ENCODE assay signal across 16 cellular contexts in the genomic region with DNA sequence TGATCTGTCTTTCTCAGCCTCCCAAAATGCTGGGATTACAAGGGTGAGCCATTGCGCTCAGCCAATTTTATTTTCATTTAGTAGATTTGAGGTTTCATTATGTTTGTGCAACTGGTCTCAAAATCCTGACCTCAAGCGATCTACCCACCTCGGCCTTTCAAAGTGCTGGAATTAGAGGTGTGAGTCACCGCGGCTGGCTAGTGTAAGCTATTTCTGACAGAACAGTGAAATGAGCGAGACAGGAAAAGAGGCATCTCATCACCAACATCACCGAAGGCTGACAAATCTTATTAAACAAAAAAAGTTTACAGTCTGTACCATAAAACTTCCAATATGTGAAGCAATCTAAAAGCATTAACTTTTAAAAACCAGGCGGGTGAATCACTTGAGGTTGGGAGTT. TPM values are rescaled to one million over a fixed set of nuclear protein-coding genes. Genes with fewer than 3 reads are reported as not detected.
A peak's percentile ranks its signal among the peaks of the same experiment; 100 is the strongest.
DNase-seq lines count a peak whose midpoint lies in the region; ATAC-seq and TF ChIP-seq lines count a peak whose summit lies in the region.
"Had no signal": no experiment of that assay in that cellular context is flagged by ENCODE, and none has a peak within 500 bp of the region (broad histone marks: within the 10 kb centered on the region; RNA-seq: fewer than 3 reads in every experiment).

No MANE protein-coding gene starts in this region.

- H3K4ac ChIP-seq in trophoblast cell (ENCODE audit: low read depth, low read length) = no peak overlapping the region

- intact Hi-C loops in PC-3 (cut with micrococcal nuclease) (no loop called here), ovary (cut with DNase I) (no loop called here), thyroid gland (cut with DNase I) (no loop called here), Right ventricle myocardium superior (cut with DNase I) (no loop called here)

- H4K12ac ChIP-seq in trophoblast cell (ENCODE audit: low read depth, low read length) = no peak overlapping the region

- POLR2A ChIA-PET in PC-3 (lab: Charles Lee; ENCODE audit: unreplicated experiment) = no interaction called here

- H3K79me1 ChIP-seq in trophoblast cell (ENCODE audit: low read length) = peaks cover 17% of the 10 kb centered on the region

- no peak for TF ChIP-seq EP300 in ovary (IDR thresholded peaks at IDR 0.05)

- H3K27ac ChIP-seq in PC-3 (ENCODE audit: low read length) = peak overlapping the region; percentile 52
- no peak overlapping the region for H3K27ac ChIP-seq in fibroblast of lung (ENCODE audit: insufficient read depth, low read length)
- peak overlapping the region; percentile 85 for H3K27ac ChIP-seq in trophoblast cell (ENCODE audit: low read depth, low read length)
- no peak overlapping the region for H3K27ac ChIP-seq in ovary
- no peak overlapping the region for H3K27ac ChIP-seq in thyroid gland

- H3K14ac ChIP-seq in trophoblast cell (ENCODE audit: low read length) = no peak overlapping the region

- no CpG with 5 or more reads among the region's 8 CpGs for WGBS in trophoblast cell (ENCODE audit: extremely low coverage, insufficient coverage, insufficient read length)
- 88 to 96% (median 95%) methylated on average over 8 of the region's 8 CpGs for WGBS in ovary, 3 donors
- 95% methylated on average over 8 of the region's 8 CpGs for WGBS in thyroid gland, 2 donors

- peak; percentile 98 for ATAC-seq in PC-3
- ATAC-seq in Right ventricle myocardium superior (ENCODE audit: poor library complexity) = no peak
- ATAC-seq: esophagus mucosa; stimulated activated naive CD8-positive, alpha-beta T cell treated with anti-CD3 and anti-CD28 coated beads, Interleukin-15, Interleukin-2, amounts not matched to agents 100 U/mL and 50 U/mL, for 24 hours had no signal

- CTCF ChIA-PET in PC-3 (lab: Charles Lee) = no interaction called here

- H3K9ac ChIP-seq in PC-3 (ENCODE audit: low read length) (no peak overlapping the region), fibroblast of lung (ENCODE audit: insufficient read depth, low read length) (no peak overlapping the region), trophoblast cell (ENCODE audit: low read length) (no peak overlapping the region)

- peaks cover 12% of the 10 kb centered on the region; the same call in 1 of the 2 replicates for H3K36me3 ChIP-seq in PC-3 (ENCODE audit: low read depth, low read length)
- H3K36me3 ChIP-seq in fibroblast of lung (ENCODE audit: control insufficient read depth, insufficient read depth, low read length) = no peaks in the 10 kb centered on the region
- peaks cover 0 to 10% of the 10 kb centered on the region in 2 experiments for H3K36me3 ChIP-seq in trophoblast cell (ENCODE audit: control insufficient read depth in 1 of 2, insufficient read depth in 2 of 2, low read length in 2 of 2)
- H3K36me3 ChIP-seq in ovary = no peaks in the 10 kb centered on the region
- H3K36me3 ChIP-seq in thyroid gland = no peaks in the 10 kb centered on the region

- H3K4me2 ChIP-seq in PC-3 (ENCODE audit: low read length) (0 out of 2 replicates have a peak overlapping the region, but pooled peaks have one; percentile 3), fibroblast of lung (ENCODE audit: extremely low read depth, insufficient read depth, low read length) (no peak overlapping the region), trophoblast cell (ENCODE audit: low read length) (no peak overlapping the region)

- no TSS peak for BruUV-seq in PC-3 (replicated peaks; lab: Mats Ljungman, UMichigan)

- H3K9me3 ChIP-seq in PC-3 (ENCODE audit: low read length) (no peaks in the 10 kb centered on the region), fibroblast of lung (ENCODE audit: control insufficient read depth, insufficient read depth, low read depth, low read length) (no peaks in the 10 kb centered on the region), trophoblast cell (ENCODE audit: insufficient read depth, low read depth, low read length) (no peaks in the 10 kb centered on the region), ovary (no peaks in the 10 kb centered on the region), thyroid gland (no peaks in the 10 kb centered on the region)

- peak overlapping the region; percentile 61 for H2BK12ac ChIP-seq in trophoblast cell (ENCODE audit: low read length)

- no peak for TF ChIP-seq POLR2A in ovary (IDR thresholded peaks at IDR 0.05)
- TF ChIP-seq POLR2A in thyroid gland (IDR thresholded peaks at IDR 0.05) = no peak

- H4K20me1 ChIP-seq in PC-3 (ENCODE audit: low read length) = no peaks in the 10 kb centered on the region
- H4K20me1 ChIP-seq in fibroblast of lung (ENCODE audit: control insufficient read depth, extremely low read depth, insufficient read depth, low read length) = no peaks in the 10 kb centered on the region

- H3K27me3 ChIP-seq in PC-3 (ENCODE audit: low read length) = no peaks in the 10 kb centered on the region
- no peaks in the 10 kb centered on the region for H3K27me3 ChIP-seq in fibroblast of lung (ENCODE audit: control insufficient read depth, insufficient read depth, low read length)
- no peaks in the 10 kb centered on the region for H3K27me3 ChIP-seq in trophoblast cell (ENCODE audit: insufficient read depth, low read length)
- no peaks in the 10 kb centered on the region for H3K27me3 ChIP-seq in ovary
- no peaks in the 10 kb centered on the region for H3K27me3 ChIP-seq in thyroid gland

- H3F3A ChIP-seq in PC-3 (ENCODE audit: low read length, unreplicated experiment) = no peaks in the 10 kb centered on the region

- H3K9me2 ChIP-seq in PC-3 (replicated peaks; ENCODE audit: low read length) = no peaks in the 10 kb centered on the region

- DNase-seq in H4 (ENCODE audit: low spot score) (peak; percentile 91), PC-3 (peak; percentile 84), fibroblast of lung (ENCODE audit: low read depth in 2 of 2) (peak; percentile 51 to 86), trophoblast cell (peak; percentile 24 to 46), cerebellar cortex (ENCODE audit: low spot score) (no peak), ovary (no peak), thyroid gland (no peak), Right ventricle myocardium superior (no peak)
- DNase-seq: activated gamma-delta T cell treated with Interleukin-2 at 50 U/mL for 16 hours; central memory CD4-positive, alpha-beta T cell; GOT3; Karpas-422; NCI-H2171; stimulated activated CD4-positive, alpha-beta T cell treated with anti-CD3 and anti-CD28 coated beads, Interleukin-4, amount 100 ng/mL, for 4 hours; stimulated activated naive CD8-positive, alpha-beta T cell treated with anti-CD3 and anti-CD28 coated beads, Interleukin-15, Interleukin-2, amounts not matched to agents 100 U/mL and 50 U/mL, for 24 hours had no signal

- no peak overlapping the region for H3K18ac ChIP-seq in trophoblast cell (ENCODE audit: low read length)

- no peak overlapping the region for H4K8ac ChIP-seq in trophoblast cell (ENCODE audit: low read depth, low read length)

- no peak overlapping the region for H2AK5ac ChIP-seq in trophoblast cell (ENCODE audit: low read length)

- H4K91ac ChIP-seq in trophoblast cell (ENCODE audit: low read depth, low read length) = no peak overlapping the region

- H3K23ac ChIP-seq in trophoblast cell (ENCODE audit: low read length) = no peak overlapping the region

- H3K4me1 ChIP-seq in PC-3 (ENCODE audit: insufficient read depth, low read length) = peaks cover 29% of the 10 kb centered on the region
- no peaks in the 10 kb centered on the region for H3K4me1 ChIP-seq in fibroblast of lung (ENCODE audit: control insufficient read depth, extremely low read depth, insufficient read depth, low read length)
- H3K4me1 ChIP-seq in trophoblast cell (ENCODE audit: control insufficient read depth in 1 of 2, insufficient read depth in 2 of 2, low read length in 2 of 2) = peaks cover 29 to 46% of the 10 kb centered on the region in 2 experiments
- no peaks in the 10 kb centered on the region for H3K4me1 ChIP-seq in ovary (ENCODE audit: insufficient read depth)
- no peaks in the 10 kb centered on the region for H3K4me1 ChIP-seq in thyroid gland

- H3K4me3 ChIP-seq in PC-3 (ENCODE audit: low read length) = no peak overlapping the region
- H3K4me3 ChIP-seq in fibroblast of lung (replicated peaks in 1 of 4; ENCODE audit: control extremely low read depth in 1 of 4, insufficient read depth in 1 of 4, low read depth in 3 of 4, low read length in 4 of 4) = no peak overlapping the region
- no peak overlapping the region for H3K4me3 ChIP-seq in trophoblast cell (ENCODE audit: low read depth, low read length)
- no peak overlapping the region for H3K4me3 ChIP-seq in ovary
- H3K4me3 ChIP-seq in thyroid gland (replicated peaks in 1 of 3) = no peak overlapping the region

- H2BK120ac ChIP-seq in trophoblast cell (ENCODE audit: insufficient read depth, low read length, poor library complexity) = no peak overlapping the region

- no peak overlapping the region for H2AFZ ChIP-seq in PC-3 (ENCODE audit: low read length)
- no peak overlapping the region for H2AFZ ChIP-seq in fibroblast of lung (ENCODE audit: low read length)
- no peak overlapping the region for H2AFZ ChIP-seq in trophoblast cell (ENCODE audit: insufficient read depth, low read length, poor library complexity)

- TF ChIP-seq CTCF in PC-3 (conservative IDR thresholded peaks at IDR 0.05; ENCODE audit: low read depth, low read length) (no peak), fibroblast of lung (conservative IDR thresholded peaks at IDR 0.05 in 1 of 2, IDR thresholded peaks at IDR 0.05 in 1 of 2; ENCODE audit: low read depth in 1 of 2, low read length in 2 of 2) (no peak), ovary (IDR thresholded peaks at IDR 0.05) (no peak), thyroid gland (IDR thresholded peaks at IDR 0.05) (no peak)

- peaks cover 55% of the 10 kb centered on the region for H3K79me2 ChIP-seq in PC-3 (ENCODE audit: low read length)
- no peaks in the 10 kb centered on the region for H3K79me2 ChIP-seq in fibroblast of lung (ENCODE audit: control insufficient read depth, insufficient read depth, low read length)
- peaks cover 2% of the 10 kb centered on the region for H3K79me2 ChIP-seq in trophoblast cell (ENCODE audit: control insufficient read depth, insufficient read depth, low read length, poor library complexity)

- peak overlapping the region; percentile 43 for H2BK5ac ChIP-seq in trophoblast cell (ENCODE audit: low read depth, low read length, poor library complexity)

RNA-seq across cellular contexts. Expression of gene ZNF888, which starts 12.2 kb away (rescaled TPM):
- 7.3 and 7.6 TPM in 2 replicates for total RNA-seq in H4 (2014; rRNA removed; shearing (Covaris generic))
- total RNA-seq in PC-3 (2014; rRNA removed) (5.2 and 5.4 TPM in 2 replicates), fibroblast of lung (2.6 and 4.3 TPM in 2 replicates), ovary (1 to 10 TPM; 3.4 to 7.9 (median 4.5) TPM), thyroid gland (1 to 10 TPM; 3.3 to 8.3 (median 6.8) TPM), Right ventricle myocardium superior (1.7 TPM)
- polyA plus RNA-seq in fibroblast of lung (1.6 and 2.4 TPM in 2 replicates), ovary (1 to 10 TPM; 2.6 to 3.3 TPM)
- polyA plus RNA-seq in fibroblast of lung (2012) = 1.8 and 2.4 TPM in 2 replicates
- polyA minus RNA-seq in fibroblast of lung (ENCODE audit: low replicate concordance) = 1.1 TPM in 1 of 2 replicates, not detected in the other
- polyA plus RNA-seq in trophoblast cell (2013) = 9.6 and 9.8 TPM in 2 replicates

RNA-seq across cellular contexts. Expression of gene ZNF816, which starts 27.2 kb away (rescaled TPM):
- 15.5 and 17.1 TPM in 2 replicates for total RNA-seq in H4 (2014; rRNA removed; shearing (Covaris generic))
- total RNA-seq in PC-3 (2014; rRNA removed) (7.6 and 10.2 TPM in 2 replicates), fibroblast of lung (10.1 and 10.3 TPM in 2 replicates), ovary (10 to 100 TPM in 4 of 7 donors, 1 to 10 TPM in 3; 3.9 to 15.1 (median 11.5) TPM), thyroid gland (10 to 100 TPM in 2 of 4 donors, 1 to 10 TPM in 2; 6.3 to 17.5 (median 12.2) TPM), Right ventricle myocardium superior (4.7 TPM)
- polyA plus RNA-seq in fibroblast of lung (2.9 and 3.1 TPM in 2 replicates), ovary (1 to 10 TPM; 5.2 to 8.7 TPM)
- polyA plus RNA-seq in fibroblast of lung (2012) = 2.5 and 3.6 TPM in 2 replicates
- 0.41 TPM in 1 of 2 replicates, not detected in the other for polyA minus RNA-seq in fibroblast of lung (ENCODE audit: low replicate concordance)
- polyA plus RNA-seq in trophoblast cell (2013) = 20.5 and 21.0 TPM in 2 replicates

RNA-seq across cellular contexts. Expression of gene ZNF320, which starts 38.0 kb away (rescaled TPM):
- 5.0 and 6.8 TPM in 2 replicates for total RNA-seq in H4 (2014; rRNA removed; shearing (Covaris generic))
- 7.7 and 10.6 TPM in 2 replicates for total RNA-seq in PC-3 (2014; rRNA removed)
- total RNA-seq in fibroblast of lung = 14.6 and 19.7 TPM in 2 replicates
- polyA plus RNA-seq in fibroblast of lung = 3.6 and 8.5 TPM in 2 replicates
- 3.0 and 3.6 TPM in 2 replicates for polyA plus RNA-seq in fibroblast of lung (2012)
- 4.1 and 9.7 TPM in 2 replicates for polyA minus RNA-seq in fibroblast of lung (ENCODE audit: low replicate concordance)
- 10.1 and 13.4 TPM in 2 replicates for polyA plus RNA-seq in trophoblast cell (2013)
- 10 to 100 TPM; 10.7 to 28.5 (median 12.2) TPM for total RNA-seq in ovary
- polyA plus RNA-seq in ovary = 10 to 100 TPM in 1 of 2 donors, 1 to 10 TPM in 1; 9.3 to 10.4 TPM
- total RNA-seq in thyroid gland = 10 to 100 TPM; 24.6 to 33.5 (median 27.5) TPM
- total RNA-seq in Right ventricle myocardium superior = 7.7 TPM

Comparison
In these comparisons a context has a peak if more than half of its experiments do, and no peak if none do; other contexts are left out.
1. DNase-seq: peak in H4 (single experiment), PC-3 (single experiment), fibroblast of lung (2 of 2) and trophoblast cell (2 of 2); none in cerebellar cortex (single experiment), ovary (0 of 5), thyroid gland (0 of 2) and Right ventricle myocardium superior (single experiment).
2. H3K27ac ChIP-seq: peak in PC-3 (single experiment) and trophoblast cell (single experiment); none in fibroblast of lung (single experiment), ovary (0 of 2) and thyroid gland (0 of 3).